1 cellular context compared by ENCODE assay signal in the genomic region with DNA sequence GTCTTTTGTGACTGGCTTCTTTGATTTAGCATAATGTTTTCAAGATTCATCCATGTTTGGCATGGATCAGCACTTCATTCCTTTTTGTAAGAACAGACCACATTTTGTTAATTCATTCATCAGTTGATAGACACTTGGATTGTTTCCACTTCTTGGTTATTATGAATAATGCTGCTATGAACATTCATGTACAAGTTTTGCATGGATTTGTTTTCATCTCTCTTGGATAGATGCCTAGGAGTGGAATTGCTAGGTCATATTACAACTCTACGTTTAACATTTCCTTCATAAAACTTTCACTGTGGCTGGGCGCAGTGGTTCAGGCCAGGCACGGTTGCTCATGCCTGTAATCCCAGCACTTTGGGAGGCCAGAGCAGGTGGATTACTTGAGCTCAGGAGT.
TF ChIP-seq lines count a peak whose summit lies in the region.

No MANE protein-coding gene starts in this region.

TF ChIP-seq in IMR-90, 13 proteins besides CTCF, POLR2A, EP300 and RAD21:
- TF ChIP-seq NFE2L2 (IDR thresholded peaks at IDR 0.05; ENCODE audit: low read depth, low read length) (no peak), BHLHE40 (IDR thresholded peaks at IDR 0.05; ENCODE audit: low read depth, low read length) (no peak), RFX5 (IDR thresholded peaks at IDR 0.05; ENCODE audit: low read depth, low read length) (no peak), CEBPB (IDR thresholded peaks at IDR 0.05; ENCODE audit: low read depth, low read length) (no peak), USF2 (IDR thresholded peaks at IDR 0.05; ENCODE audit: low read depth, low read length) (no peak), RCOR1 (IDR thresholded peaks at IDR 0.05; ENCODE audit: insufficient replicate concordance, low read length) (no peak), MAFK (IDR thresholded peaks at IDR 0.05; ENCODE audit: low read depth, low read length) (no peak), MAZ (IDR thresholded peaks at IDR 0.05; ENCODE audit: borderline replicate concordance, low read depth, low read length) (no peak), CHD1 (IDR thresholded peaks at IDR 0.05; ENCODE audit: low read depth, low read length) (no peak), MXI1 (IDR thresholded peaks at IDR 0.05; ENCODE audit: borderline replicate concordance, low read depth, low read length) (no peak), FOS (IDR thresholded peaks at IDR 0.05; ENCODE audit: low read depth, low read length) (no peak), SMC3 (IDR thresholded peaks at IDR 0.05; ENCODE audit: low read depth, low read length) (no peak)
- TF ChIP-seq, protein P1, sequence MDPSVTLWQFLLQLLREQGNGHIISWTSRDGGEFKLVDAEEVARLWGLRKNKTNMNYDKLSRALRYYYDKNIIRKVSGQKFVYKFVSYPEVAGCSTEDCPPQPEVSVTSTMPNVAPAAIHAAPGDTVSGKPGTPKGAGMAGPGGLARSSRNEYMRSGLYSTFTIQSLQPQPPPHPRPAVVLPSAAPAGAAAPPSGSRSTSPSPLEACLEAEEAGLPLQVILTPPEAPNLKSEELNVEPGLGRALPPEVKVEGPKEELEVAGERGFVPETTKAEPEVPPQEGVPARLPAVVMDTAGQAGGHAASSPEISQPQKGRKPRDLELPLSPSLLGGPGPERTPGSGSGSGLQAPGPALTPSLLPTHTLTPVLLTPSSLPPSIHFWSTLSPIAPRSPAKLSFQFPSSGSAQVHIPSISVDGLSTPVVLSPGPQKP (IDR thresholded peaks at IDR 0.05; ENCODE audit: borderline replicate concordance, low read depth, low read length): no peak
